In genomic region chr12:62763319-62763718, GRCh38 we compare ENCODE assay signal across 22 cellular contexts.
"Had no signal": no experiment of that assay in that cellular context is flagged by ENCODE, and none has a peak within 500 bp of the region (broad histone marks: within the 10 kb centered on the region; RNA-seq: fewer than 3 reads in every experiment).

No MANE protein-coding gene starts in this region.

- H3K27ac ChIP-seq: ascending aorta, brain microvascular endothelial cell, neutrophil, tibial artery had no signal

- H3K27me3 ChIP-seq: adrenal gland, ascending aorta, brain microvascular endothelial cell, neutrophil, ovary, tibial artery had no signal

- H3K27me3 Mint-ChIP-seq: dendritic cell treated with granulocyte-macrophage colony-stimulating factor and Interleukin-4, amounts not matched to agents 40 ng/mL and 50 ng/mL, for 4 days had no signal

- H3K9me3 Mint-ChIP-seq: activated naive CD4-positive, alpha-beta T cell treated with anti-CD3 and anti-CD28 coated beads, Interleukin-2, amount 50 U/mL, for 24 hours; dendritic cell treated with granulocyte-macrophage colony-stimulating factor and Interleukin-4, amounts not matched to agents 40 ng/mL and 50 ng/mL, for 4 days; memory B cell; natural killer cell; stimulated activated effector memory CD8-positive, alpha-beta T cell treated with anti-CD3 and anti-CD28 coated beads, Interleukin-12 subunit alpha, Interleukin-12 subunit beta, amount 100 ng/mL, for 72 hours; stimulated activated naive CD8-positive, alpha-beta T cell treated with anti-CD3 and anti-CD28 coated beads, Interleukin-15, amount 100 ng/mL, for 72 hours had no signal

- H3K36me3 ChIP-seq: adrenal gland, ascending aorta, brain microvascular endothelial cell, ovary, tibial artery had no signal

- DNase-seq: activated CD4-positive, alpha-beta T cell treated with anti-CD3 and anti-CD28 coated beads, Interleukin-2, amount 50 U/mL, for 1 hour; activated CD4-positive, CD25-positive, alpha-beta regulatory T cell treated with anti-CD3 and anti-CD28 coated beads, Interleukin-2, amount 50 U/mL, for 72 hours; activated gamma-delta T cell treated with Interleukin-2 at 50 U/mL for 16 hours; activated T-cell treated with anti-CD3 and anti-CD28 coated beads, Interleukin-2, amount 50 U/mL, for 1 hour; adrenal gland; brain microvascular endothelial cell; effector CD4-positive, alpha-beta T cell; foreskin melanocyte; hippocampal formation; natural killer cell; right cardiac atrium; stimulated activated CD4-positive, alpha-beta T cell treated with anti-CD3 and anti-CD28 coated beads, Interleukin-12 subunit alpha, Interleukin-12 subunit beta, amount 100 ng/mL, for 4 hours; stimulated activated naive CD8-positive, alpha-beta T cell treated with anti-CD3 and anti-CD28 coated beads, Interleukin-15, amount 100 ng/mL, for 72 hours; tibial artery had no signal

- FAIRE-seq: endometrium had no signal

- H3K9me3 ChIP-seq: adrenal gland, ascending aorta, neutrophil, ovary, tibial artery had no signal

- H3K36me3 Mint-ChIP-seq: activated naive CD4-positive, alpha-beta T cell treated with anti-CD3 and anti-CD28 coated beads, Interleukin-2, amount 50 U/mL, for 24 hours; memory B cell; natural killer cell; stimulated activated effector memory CD8-positive, alpha-beta T cell treated with anti-CD3 and anti-CD28 coated beads, Interleukin-12 subunit alpha, Interleukin-12 subunit beta, amount 100 ng/mL, for 72 hours had no signal

- H3K4me3 Mint-ChIP-seq: activated naive CD4-positive, alpha-beta T cell treated with anti-CD3 and anti-CD28 coated beads, Interleukin-2, amount 50 U/mL, for 24 hours; dendritic cell treated with granulocyte-macrophage colony-stimulating factor and Interleukin-4, amounts not matched to agents 40 ng/mL and 50 ng/mL, for 4 days; memory B cell; natural killer cell; stimulated activated effector memory CD8-positive, alpha-beta T cell treated with anti-CD3 and anti-CD28 coated beads, Interleukin-12 subunit alpha, Interleukin-12 subunit beta, amount 100 ng/mL, for 72 hours; stimulated activated naive CD8-positive, alpha-beta T cell treated with anti-CD3 and anti-CD28 coated beads, Interleukin-15, amount 100 ng/mL, for 72 hours had no signal

- H3K4me3 ChIP-seq: adrenal gland, ascending aorta, ovary, tibial artery had no signal

- H3K4me1 Mint-ChIP-seq: activated naive CD4-positive, alpha-beta T cell treated with anti-CD3 and anti-CD28 coated beads, Interleukin-2, amount 50 U/mL, for 24 hours; memory B cell; natural killer cell had no signal

- H3K4me1 ChIP-seq: ascending aorta had no signal

- ATAC-seq: natural killer cell; right cardiac atrium; stimulated activated effector memory CD8-positive, alpha-beta T cell treated with anti-CD3 and anti-CD28 coated beads, Interleukin-12 subunit alpha, Interleukin-12 subunit beta, amount 100 ng/mL, for 72 hours; stimulated activated naive CD8-positive, alpha-beta T cell treated with anti-CD3 and anti-CD28 coated beads, Interleukin-15, amount 100 ng/mL, for 72 hours had no signal

- H3K27ac Mint-ChIP-seq: activated naive CD4-positive, alpha-beta T cell treated with anti-CD3 and anti-CD28 coated beads, Interleukin-2, amount 50 U/mL, for 24 hours; dendritic cell treated with granulocyte-macrophage colony-stimulating factor and Interleukin-4, amounts not matched to agents 40 ng/mL and 50 ng/mL, for 4 days; memory B cell; natural killer cell; stimulated activated effector memory CD8-positive, alpha-beta T cell treated with anti-CD3 and anti-CD28 coated beads, Interleukin-12 subunit alpha, Interleukin-12 subunit beta, amount 100 ng/mL, for 72 hours; stimulated activated naive CD8-positive, alpha-beta T cell treated with anti-CD3 and anti-CD28 coated beads, Interleukin-15, amount 100 ng/mL, for 72 hours had no signal
